Comparison of ENCODE assay signal across 9 cellular contexts in genomic region chr17:48908853-48909394, GRCh38. TPM values are rescaled to one million over a fixed set of nuclear protein-coding genes. Genes with fewer than 3 reads are reported as not detected.
DNase-seq lines count a peak whose midpoint lies in the region; ATAC-seq and TF ChIP-seq lines count a peak whose summit lies in the region.
"Had no signal": no experiment of that assay in that cellular context is flagged by ENCODE, and none has a peak within 500 bp of the region (broad histone marks: within the 10 kb centered on the region; RNA-seq: fewer than 3 reads in every experiment).

No MANE protein-coding gene starts in this region.

- H3K9ac ChIP-seq in OCI-LY1 (ENCODE audit: low read length): peak overlapping the region; percentile 71

- H3K4me1 Mint-ChIP-seq in activated T-cell treated with anti-CD3 and anti-CD28 coated beads, Interleukin-2, amount 50 U/mL, for 24 hours (ENCODE audit: low read depth): peaks cover 56% of the 10 kb centered on the region

- H3K27ac ChIP-seq in C4-2B (peak overlapping the region; percentile 90), OCI-LY1 (ENCODE audit: low read depth, low read length, poor library complexity, severe bottlenecking) (no peak overlapping the region)

- H2AFZ ChIP-seq in OCI-LY1 (ENCODE audit: low read length): no peak overlapping the region

- peak overlapping the region; percentile 84 for H3K4me2 ChIP-seq in OCI-LY1 (ENCODE audit: low read length)

- H3K4me1 ChIP-seq in OCI-LY1 (ENCODE audit: insufficient read depth, low read length, severe bottlenecking): peaks cover 27% of the 10 kb centered on the region

- H3K27me3 Mint-ChIP-seq in activated T-cell treated with anti-CD3 and anti-CD28 coated beads, Interleukin-2, amount 50 U/mL, for 24 hours: no peaks in the 10 kb centered on the region

- peaks cover 36% of the 10 kb centered on the region for H3K36me3 ChIP-seq in OCI-LY1 (ENCODE audit: insufficient read depth, low read length)

- peak overlapping the region; percentile 91 for H3K4me3 Mint-ChIP-seq in activated T-cell treated with anti-CD3 and anti-CD28 coated beads, Interleukin-2, amount 50 U/mL, for 24 hours

- H3K27ac Mint-ChIP-seq in activated T-cell treated with anti-CD3 and anti-CD28 coated beads, Interleukin-2, amount 50 U/mL, for 24 hours: peak overlapping the region; percentile 95

- H3K36me3 Mint-ChIP-seq in activated T-cell treated with anti-CD3 and anti-CD28 coated beads, Interleukin-2, amount 50 U/mL, for 24 hours (ENCODE audit: low read depth): peaks cover 54% of the 10 kb centered on the region

- DNase-seq in GM20000 (ENCODE audit: low spot score) (peak; percentile 90), HUDEP-2 (lab: John Stamatoyannopoulos, UW; ENCODE audit: unreplicated experiment in 76 of 76) (peak in 64 of 76 experiments; percentile 4 to 88 (median 62)), myocyte (ENCODE audit: low read depth) (peak; percentile 89)
- DNase-seq in activated T-cell treated with anti-CD3 and anti-CD28 coated beads, Interleukin-2, amount 50 U/mL, for 24 hours: peak; percentile 93
- DNase-seq in stimulated activated CD8-positive, alpha-beta memory T cell treated with anti-CD3 and anti-CD28 coated beads, Interleukin-7, amount 100 ng/mL, for 4 hours (ENCODE audit: low read depth in 2 of 2): peak; percentile 89 to 92

- H3K27me3 ChIP-seq in OCI-LY1 (ENCODE audit: insufficient read depth, low read length): no peaks in the 10 kb centered on the region

- no peaks in the 10 kb centered on the region for H3K9me3 Mint-ChIP-seq in activated T-cell treated with anti-CD3 and anti-CD28 coated beads, Interleukin-2, amount 50 U/mL, for 24 hours

- ATAC-seq in esophagus mucosa: peak; percentile 55

- no peaks in the 10 kb centered on the region for H3F3A ChIP-seq in OCI-LY1 (ENCODE audit: insufficient read depth, low read length)

- no peaks in the 10 kb centered on the region for H3K9me3 ChIP-seq in OCI-LY1 (ENCODE audit: low read length)

- H3K4me3 ChIP-seq in OCI-LY1 (ENCODE audit: low read depth, low read length, poor library complexity, severe bottlenecking): peak overlapping the region; percentile 71

- TF ChIP-seq CTCF in C4-2B (conservative IDR thresholded peaks at IDR 0.05) (no peak), GM20000 (IDR thresholded peaks at IDR 0.05; ENCODE audit: extremely low read depth, missing control alignments) (no peak), OCI-LY1 (IDR thresholded peaks at IDR 0.05; ENCODE audit: low read length) (no peak)

- H3K9me2 ChIP-seq in OCI-LY1 (ENCODE audit: low read depth, low read length): no peaks in the 10 kb centered on the region

- peaks cover 32% of the 10 kb centered on the region for H3K79me2 ChIP-seq in OCI-LY1 (ENCODE audit: insufficient read depth, low read length)

- H4K20me1 ChIP-seq in OCI-LY1 (ENCODE audit: insufficient read depth, low read length): 0 out of 2 replicates have a peak, but pooled peaks cover 2% of the 10 kb centered on the region

RNA-seq across cellular contexts. Expression of gene UBE2Z, which starts 0.7 kb away (rescaled TPM):
- total RNA-seq in esophagus mucosa (46.6 TPM), myocyte (69.2 and 71.4 TPM in 2 replicates)
- polyA plus RNA-seq in myocyte (2012): 118 TPM

RNA-seq across cellular contexts. Expression of gene ATP5MC1, which starts 16.3 kb away (rescaled TPM):
- total RNA-seq in esophagus mucosa: 115 TPM
- total RNA-seq in myocyte: 165 and 189 TPM in 2 replicates
- 215 TPM for polyA plus RNA-seq in myocyte (2012)

RNA-seq across cellular contexts. Expression of gene SNF8, which starts 35.7 kb away (rescaled TPM):
- total RNA-seq in esophagus mucosa: 65.2 TPM
- total RNA-seq in myocyte: 93.2 and 113 TPM in 2 replicates
- polyA plus RNA-seq in myocyte (2012): 193 TPM

RNA-seq across cellular contexts. Expression of gene GIP, which starts 59.5 kb away (rescaled TPM):
- total RNA-seq in esophagus mucosa: not detected
- total RNA-seq in myocyte: not detected in 2 replicates
- 0.64 TPM for polyA plus RNA-seq in myocyte (2012)
- polyA plus RNA-seq: adipose tissue had no signal
